In the genomic region with DNA sequence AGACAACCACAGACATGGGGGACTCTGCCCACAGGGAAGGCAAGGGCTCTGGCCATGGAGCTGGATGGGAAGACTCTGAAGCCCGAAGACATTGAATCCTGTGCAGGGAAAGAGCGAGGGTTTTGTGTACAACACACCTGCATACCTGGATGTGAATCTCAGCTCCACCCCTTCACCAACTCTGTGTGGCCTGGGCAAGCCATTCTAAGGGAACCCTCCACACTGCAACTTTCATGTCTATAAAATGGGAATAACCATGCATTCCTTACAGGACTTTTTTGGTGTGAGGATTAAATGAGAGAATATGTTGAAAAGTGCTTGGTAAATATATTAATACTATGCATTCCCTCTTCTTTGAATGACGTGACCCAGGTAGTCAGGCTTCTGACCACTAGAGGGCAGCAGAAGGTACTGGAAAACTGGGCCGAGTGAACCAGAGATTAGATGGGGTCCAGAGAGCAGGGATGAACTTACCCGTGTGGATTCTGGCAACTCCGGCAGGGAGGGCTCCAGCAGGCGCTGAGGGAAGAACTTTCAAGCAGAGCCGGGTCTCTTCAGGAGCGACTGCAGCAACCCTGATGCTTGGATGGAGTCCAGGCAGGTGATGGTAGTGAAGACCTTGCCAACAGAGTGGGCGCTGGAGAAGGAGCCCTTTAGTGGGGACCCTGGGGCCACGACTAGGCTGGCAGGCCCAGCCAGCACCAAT, we compare ENCODE assay signal across 1 cellular context.
TF ChIP-seq lines count a peak whose summit lies in the region.

No MANE protein-coding gene starts in this region.

TF ChIP-seq in HEK293, 187 proteins besides CTCF, POLR2A, EP300 and RAD21 (continued from another document):
- TF ChIP-seq, protein P1, sequence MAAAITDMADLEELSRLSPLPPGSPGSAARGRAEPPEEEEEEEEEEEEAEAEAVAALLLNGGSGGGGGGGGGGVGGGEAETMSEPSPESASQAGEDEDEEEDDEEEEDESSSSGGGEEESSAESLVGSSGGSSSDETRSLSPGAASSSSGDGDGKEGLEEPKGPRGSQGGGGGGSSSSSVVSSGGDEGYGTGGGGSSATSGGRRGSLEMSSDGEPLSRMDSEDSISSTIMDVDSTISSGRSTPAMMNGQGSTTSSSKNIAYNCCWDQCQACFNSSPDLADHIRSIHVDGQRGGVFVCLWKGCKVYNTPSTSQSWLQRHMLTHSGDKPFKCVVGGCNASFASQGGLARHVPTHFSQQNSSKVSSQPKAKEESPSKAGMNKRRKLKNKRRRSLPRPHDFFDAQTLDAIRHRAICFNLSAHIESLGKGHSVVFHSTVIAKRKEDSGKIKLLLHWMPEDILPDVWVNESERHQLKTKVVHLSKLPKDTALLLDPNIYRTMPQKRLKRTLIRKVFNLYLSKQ (tag by site-specific recombination; IDR thresholded peaks at IDR 0.05; ENCODE audit: borderline replicate concordance), result no peak
- TF ChIP-seq, protein P2, sequence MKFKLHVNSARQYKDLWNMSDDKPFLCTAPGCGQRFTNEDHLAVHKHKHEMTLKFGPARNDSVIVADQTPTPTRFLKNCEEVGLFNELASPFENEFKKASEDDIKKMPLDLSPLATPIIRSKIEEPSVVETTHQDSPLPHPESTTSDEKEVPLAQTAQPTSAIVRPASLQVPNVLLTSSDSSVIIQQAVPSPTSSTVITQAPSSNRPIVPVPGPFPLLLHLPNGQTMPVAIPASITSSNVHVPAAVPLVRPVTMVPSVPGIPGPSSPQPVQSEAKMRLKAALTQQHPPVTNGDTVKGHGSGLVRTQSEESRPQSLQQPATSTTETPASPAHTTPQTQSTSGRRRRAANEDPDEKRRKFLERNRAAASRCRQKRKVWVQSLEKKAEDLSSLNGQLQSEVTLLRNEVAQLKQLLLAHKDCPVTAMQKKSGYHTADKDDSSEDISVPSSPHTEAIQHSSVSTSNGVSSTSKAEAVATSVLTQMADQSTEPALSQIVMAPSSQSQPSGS (tag by site-specific recombination; IDR thresholded peaks at IDR 0.05; ENCODE audit: low read depth), result peak; percentile 83; the same call in 1 of the 2 replicates
- TF ChIP-seq ZNF521 (tag by site-specific recombination; IDR thresholded peaks at IDR 0.05) (no peak), ZNF223 (tag by site-specific recombination; IDR thresholded peaks at IDR 0.05) (no peak), ZNF843 (tag by site-specific recombination; IDR thresholded peaks at IDR 0.05) (no peak), ZNF24 (tag by site-specific recombination; IDR thresholded peaks at IDR 0.05) (no peak), ZNF549 (tag by site-specific recombination; IDR thresholded peaks at IDR 0.05) (no peak), ZNF768 (tag by site-specific recombination; IDR thresholded peaks at IDR 0.05) (no peak), ZNF211 (tag by site-specific recombination; IDR thresholded peaks at IDR 0.05; ENCODE audit: low read depth) (no peak), ZNF654 (tag by site-specific recombination; IDR thresholded peaks at IDR 0.05; ENCODE audit: low read depth) (peak; percentile 90), ZBTB17 (tag by site-specific recombination; IDR thresholded peaks at IDR 0.05) (peak; percentile 80), ZNF544 (tag by site-specific recombination; IDR thresholded peaks at IDR 0.05) (no peak), ZFP69B (tag by site-specific recombination; IDR thresholded peaks at IDR 0.05) (peak; percentile 57; the same call in 1 of the 2 replicates), ZNF155 (tag by site-specific recombination; IDR thresholded peaks at IDR 0.05) (no peak), PRDM10 (tag by site-specific recombination; IDR thresholded peaks at IDR 0.05) (peak; percentile 78), ZNF311 (tag by site-specific recombination; IDR thresholded peaks at IDR 0.05; ENCODE audit: borderline replicate concordance) (no peak), ZNF132 (tag by site-specific recombination; IDR thresholded peaks at IDR 0.05; ENCODE audit: borderline replicate concordance) (no peak), ZNF26 (tag by site-specific recombination; IDR thresholded peaks at IDR 0.05) (no peak), ZNF423 (tag by site-specific recombination; IDR thresholded peaks at IDR 0.05) (no peak), OSR2 (tag by site-specific recombination; IDR thresholded peaks at IDR 0.05) (no peak), ZNF2 (tag by site-specific recombination; IDR thresholded peaks at IDR 0.05) (peak; percentile 76; the same call in 1 of the 2 replicates), ZNF16 (tag by site-specific recombination; IDR thresholded peaks at IDR 0.05; ENCODE audit: low read depth) (no peak), ZNF561 (tag by site-specific recombination; IDR thresholded peaks at IDR 0.05; ENCODE audit: borderline replicate concordance) (no peak), ZNF600 (tag by site-specific recombination; IDR thresholded peaks at IDR 0.05) (0 out of 2 replicates have a peak, but pooled peaks have one; percentile 15), ZNF830 (tag by site-specific recombination; IDR thresholded peaks at IDR 0.05; ENCODE audit: low read depth) (no peak), ZNF518A (tag by site-specific recombination; conservative IDR thresholded peaks at IDR 0.05; ENCODE audit: low read depth) (no peak), GFI1B (tag by site-specific recombination; IDR thresholded peaks at IDR 0.05) (no peak), ZNF140 (tag by site-specific recombination; IDR thresholded peaks at IDR 0.05) (no peak)
- TF ChIP-seq, protein P3, sequence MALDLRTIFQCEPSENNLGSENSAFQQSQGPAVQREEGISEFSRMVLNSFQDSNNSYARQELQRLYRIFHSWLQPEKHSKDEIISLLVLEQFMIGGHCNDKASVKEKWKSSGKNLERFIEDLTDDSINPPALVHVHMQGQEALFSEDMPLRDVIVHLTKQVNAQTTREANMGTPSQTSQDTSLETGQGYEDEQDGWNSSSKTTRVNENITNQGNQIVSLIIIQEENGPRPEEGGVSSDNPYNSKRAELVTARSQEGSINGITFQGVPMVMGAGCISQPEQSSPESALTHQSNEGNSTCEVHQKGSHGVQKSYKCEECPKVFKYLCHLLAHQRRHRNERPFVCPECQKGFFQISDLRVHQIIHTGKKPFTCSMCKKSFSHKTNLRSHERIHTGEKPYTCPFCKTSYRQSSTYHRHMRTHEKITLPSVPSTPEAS (tag by site-specific recombination; IDR thresholded peaks at IDR 0.05), result no peak
- TF ChIP-seq, protein P4, sequence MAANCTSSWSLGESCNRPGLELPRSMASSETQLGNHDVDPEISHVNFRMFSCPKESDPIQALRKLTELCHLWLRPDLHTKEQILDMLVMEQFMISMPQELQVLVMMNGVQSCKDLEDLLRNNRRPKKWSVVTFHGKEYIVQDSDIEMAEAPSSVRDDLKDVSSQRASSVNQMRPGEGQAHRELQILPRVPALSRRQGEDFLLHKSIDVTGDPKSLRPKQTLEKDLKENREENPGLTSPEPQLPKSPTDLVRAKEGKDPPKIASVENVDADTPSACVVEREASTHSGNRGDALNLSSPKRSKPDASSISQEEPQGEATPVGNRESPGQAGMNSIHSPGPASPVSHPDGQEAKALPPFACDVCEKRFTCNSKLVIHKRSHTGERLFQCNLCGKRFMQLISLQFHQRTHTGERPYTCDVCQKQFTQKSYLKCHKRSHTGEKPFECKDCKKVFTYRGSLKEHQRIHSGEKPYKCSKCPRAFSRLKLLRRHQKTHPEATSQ (tag by site-specific recombination; IDR thresholded peaks at IDR 0.05), result no peak
- TF ChIP-seq, protein P5, sequence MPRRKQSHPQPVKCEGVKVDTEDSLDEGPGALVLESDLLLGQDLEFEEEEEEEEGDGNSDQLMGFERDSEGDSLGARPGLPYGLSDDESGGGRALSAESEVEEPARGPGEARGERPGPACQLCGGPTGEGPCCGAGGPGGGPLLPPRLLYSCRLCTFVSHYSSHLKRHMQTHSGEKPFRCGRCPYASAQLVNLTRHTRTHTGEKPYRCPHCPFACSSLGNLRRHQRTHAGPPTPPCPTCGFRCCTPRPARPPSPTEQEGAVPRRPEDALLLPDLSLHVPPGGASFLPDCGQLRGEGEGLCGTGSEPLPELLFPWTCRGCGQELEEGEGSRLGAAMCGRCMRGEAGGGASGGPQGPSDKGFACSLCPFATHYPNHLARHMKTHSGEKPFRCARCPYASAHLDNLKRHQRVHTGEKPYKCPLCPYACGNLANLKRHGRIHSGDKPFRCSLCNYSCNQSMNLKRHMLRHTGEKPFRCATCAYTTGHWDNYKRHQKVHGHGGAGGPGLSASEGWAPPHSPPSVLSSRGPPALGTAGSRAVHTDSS (tag by site-specific recombination; IDR thresholded peaks at IDR 0.05), result no peak
